ENCODE assay signal across 10 cellular contexts in the genomic region with DNA sequence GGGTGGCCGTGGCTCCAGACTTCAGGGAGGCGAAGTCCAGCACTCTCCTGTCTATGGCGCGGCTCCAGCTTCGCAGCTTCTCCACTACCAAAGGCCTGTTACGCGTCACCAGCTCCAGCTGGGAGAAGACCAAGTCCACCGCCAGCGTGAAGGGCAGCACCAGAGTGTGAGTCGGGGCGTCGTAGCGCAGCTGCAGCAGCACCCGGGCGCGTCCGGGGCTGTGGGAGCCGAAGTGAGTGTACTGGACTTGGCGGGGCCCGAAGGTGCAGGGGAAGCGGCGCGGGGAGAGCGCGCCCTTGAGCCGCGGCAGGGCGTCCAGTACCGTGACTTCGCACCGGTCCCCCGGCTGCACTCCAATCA. TPM values are rescaled to one million over a fixed set of nuclear protein-coding genes. Genes with fewer than 3 reads are reported as not detected.
A peak's percentile ranks its signal among the peaks of the same experiment; 100 is the strongest.
DNase-seq lines count a peak whose midpoint lies in the region; ATAC-seq and TF ChIP-seq lines count a peak whose summit lies in the region.
"Had no signal": no experiment of that assay in that cellular context is flagged by ENCODE, and none has a peak within 500 bp of the region (broad histone marks: within the 10 kb centered on the region; RNA-seq: fewer than 3 reads in every experiment).

No MANE protein-coding gene starts in this region.

- H3K27me3 Mint-ChIP-seq in activated T-cell treated with anti-CD3 and anti-CD28 coated beads, Interleukin-2, amount 50 U/mL, for 4 hours (ENCODE audit: low read depth): peaks cover 47% of the 10 kb centered on the region
- H3K27me3 Mint-ChIP-seq in brain: peaks cover 79% of the 10 kb centered on the region

- no peak overlapping the region for H3K27ac Mint-ChIP-seq in brain
- H3K27ac Mint-ChIP-seq: memory B cell had no signal

- H3K4me3 Mint-ChIP-seq in activated T-cell treated with anti-CD3 and anti-CD28 coated beads, Interleukin-2, amount 50 U/mL, for 4 hours: no peak overlapping the region
- H3K4me3 Mint-ChIP-seq in brain: peak overlapping the region; percentile 57 to 83 (median 69)
- H3K4me3 Mint-ChIP-seq: memory B cell had no signal

- H3K4me1 Mint-ChIP-seq in activated T-cell treated with anti-CD3 and anti-CD28 coated beads, Interleukin-2, amount 50 U/mL, for 4 hours (ENCODE audit: low read depth): peaks cover 15% of the 10 kb centered on the region
- peaks cover 7% of the 10 kb centered on the region for H3K4me1 Mint-ChIP-seq in brain

- no peak for TF ChIP-seq CTCF in brain (conservative IDR thresholded peaks at IDR 0.05)

- peak; percentile 18 to 42 for ATAC-seq in activated T-cell treated with anti-CD3 and anti-CD28 coated beads, Interleukin-2, amount 50 U/mL, for 4 hours
- no peak for ATAC-seq in GM21423 (IDR thresholded peaks at IDR 0.05; ENCODE audit: unreplicated experiment)
- ATAC-seq in HG03175 (IDR thresholded peaks at IDR 0.05; ENCODE audit: unreplicated experiment): no peak
- ATAC-seq in GM21825 (IDR thresholded peaks at IDR 0.05; ENCODE audit: unreplicated experiment): no peak

- DNase-seq in activated T-cell treated with anti-CD3 and anti-CD28 coated beads, Interleukin-2, amount 50 U/mL, for 4 hours: no peak
- no peak for DNase-seq in activated T-cell treated with anti-CD3 and anti-CD28 coated beads for 4 hours
- DNase-seq in left kidney (ENCODE audit: low read depth, low spot score): peak; percentile 83
- peak; percentile 42 for DNase-seq in ureter (ENCODE audit: low spot score)

- no peaks in the 10 kb centered on the region for H3K36me3 Mint-ChIP-seq in activated T-cell treated with anti-CD3 and anti-CD28 coated beads, Interleukin-2, amount 50 U/mL, for 4 hours (ENCODE audit: insufficient read depth)
- H3K36me3 Mint-ChIP-seq in brain: no peaks in the 10 kb centered on the region
- H3K36me3 Mint-ChIP-seq: memory B cell had no signal

- peaks cover 3% of the 10 kb centered on the region for H3K9me3 Mint-ChIP-seq in activated T-cell treated with anti-CD3 and anti-CD28 coated beads, Interleukin-2, amount 50 U/mL, for 4 hours
- peaks cover 0 to 11% (median 0%) of the 10 kb centered on the region in 5 experiments for H3K9me3 Mint-ChIP-seq in brain
- H3K9me3 Mint-ChIP-seq: memory B cell had no signal

RNA-seq across cellular contexts. Expression of gene FREM3, which starts 0.4 kb away (rescaled TPM):
- total RNA-seq in activated T-cell treated with anti-CD3 and anti-CD28 coated beads, Interleukin-2, amount 50 U/mL, for 4 hours: not detected
- 0.44 TPM for polyA plus RNA-seq in brain (ENCODE audit: insufficient read depth, low read depth, low replicate concordance)
- 0.39 TPM for total RNA-seq in ureter
- total RNA-seq: Daoy had no signal

Comparison
In these comparisons a context has a peak if more than half of its experiments do, and no peak if none do; other contexts are left out.
1. ATAC-seq: peak in activated T-cell treated with anti-CD3 and anti-CD28 coated beads, Interleukin-2, amount 50 U/mL, for 4 hours (2 of 2); none in GM21423 (single experiment), HG03175 (single experiment) and GM21825 (single experiment).
2. DNase-seq: peak in left kidney (single experiment) and ureter (single experiment); none in activated T-cell treated with anti-CD3 and anti-CD28 coated beads, Interleukin-2, amount 50 U/mL, for 4 hours (single experiment) and activated T-cell treated with anti-CD3 and anti-CD28 coated beads for 4 hours (single experiment).